21 cellular contexts compared by ENCODE assay signal in the genomic region with DNA sequence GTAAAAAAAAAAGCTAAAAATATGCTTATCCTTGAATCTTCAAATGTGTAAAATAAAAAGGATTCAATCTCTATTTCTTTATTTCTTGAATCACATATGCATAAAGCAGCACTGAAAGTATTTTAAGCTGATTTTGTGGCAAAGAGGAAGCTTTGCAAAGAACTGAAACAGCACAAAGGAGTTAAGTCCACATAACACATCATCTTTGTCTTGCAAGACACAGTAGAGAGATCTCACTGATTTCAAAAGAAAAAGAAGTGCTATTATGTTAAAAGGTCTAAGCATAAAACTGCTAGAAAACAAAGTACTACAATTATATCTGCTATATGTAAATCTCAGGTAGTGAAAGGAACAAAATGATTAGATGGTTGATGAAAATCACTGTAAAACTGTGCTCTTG.
"Had no signal": no experiment of that assay in that cellular context is flagged by ENCODE, and none has a peak within 500 bp of the region (broad histone marks: within the 10 kb centered on the region; RNA-seq: fewer than 3 reads in every experiment).

No MANE protein-coding gene starts in this region.

- H3K4me3 ChIP-seq: colonic mucosa, left ventricle myocardium inferior, lower lobe of right lung, sigmoid colon, skin epidermis, stomach, thoracic aorta, transverse colon had no signal

- H3K4me3 Mint-ChIP-seq: endodermal cell; memory B cell; mesothelial cell of epicardium; natural killer cell treated with Interleukin-12 subunit alpha and Interleukin-12 subunit beta and Interleukin-15 and Interleukin-18, amount 100 ng/mL, for 72 hours; stimulated activated naive B cell treated with anti-CD40 and anti-IgM and Interleukin-4, amounts not matched to agents 10 μg/mL and 1 μg/mL and 100 μg/mL, for 72 hours had no signal

- H3K27me3 Mint-ChIP-seq: memory B cell; natural killer cell treated with Interleukin-12 subunit alpha and Interleukin-12 subunit beta and Interleukin-15 and Interleukin-18, amount 100 ng/mL, for 72 hours; stimulated activated naive B cell treated with anti-CD40 and anti-IgM and Interleukin-4, amounts not matched to agents 10 μg/mL and 1 μg/mL and 100 μg/mL, for 72 hours had no signal

- H3K27ac ChIP-seq: colonic mucosa, left ventricle myocardium inferior, lower lobe of right lung, sigmoid colon, stomach, thoracic aorta, transverse colon had no signal

- H3K9me3 ChIP-seq: colonic mucosa, sigmoid colon, thoracic aorta, transverse colon had no signal

- H3K36me3 Mint-ChIP-seq: memory B cell; natural killer cell treated with Interleukin-12 subunit alpha and Interleukin-12 subunit beta and Interleukin-15 and Interleukin-18, amount 100 ng/mL, for 72 hours; stimulated activated naive B cell treated with anti-CD40 and anti-IgM and Interleukin-4, amounts not matched to agents 10 μg/mL and 1 μg/mL and 100 μg/mL, for 72 hours had no signal

- ATAC-seq: left cardiac atrium; lower lobe of right lung; natural killer cell treated with Interleukin-12 subunit alpha and Interleukin-12 subunit beta and Interleukin-15 and Interleukin-18, amount 100 ng/mL, for 72 hours; stimulated activated naive B cell treated with anti-CD40 and anti-IgM and Interleukin-4, amounts not matched to agents 10 μg/mL and 1 μg/mL and 100 μg/mL, for 72 hours had no signal

- H3K4me1 Mint-ChIP-seq: endodermal cell; memory B cell; stimulated activated naive B cell treated with anti-CD40 and anti-IgM and Interleukin-4, amounts not matched to agents 10 μg/mL and 1 μg/mL and 100 μg/mL, for 72 hours had no signal

- H3K27me3 ChIP-seq: colonic mucosa, sigmoid colon, stomach, transverse colon had no signal

- H3K4me1 ChIP-seq: colonic mucosa, left ventricle myocardium inferior, lower lobe of right lung, stomach, transverse colon had no signal

- DNase-seq: colonic mucosa; effector CD4-positive, alpha-beta T cell; endodermal cell; erythroblast; kidney; left cardiac atrium; left ventricle myocardium inferior; lower lobe of right lung; posterior cingulate gyrus; sigmoid colon; stimulated activated CD4-positive, alpha-beta T cell treated with anti-CD3 and anti-CD28 coated beads, Interleukin-2, amount 100 ng/mL, for 24 hours; stimulated activated CD4-positive, alpha-beta T cell treated with anti-CD3 and anti-CD28 coated beads, Interleukin-4, amount 100 ng/mL, for 4 hours; stimulated activated naive B cell treated with anti-CD40 and anti-IgM and Interleukin-4, amounts not matched to agents 10 μg/mL and 1 μg/mL and 100 μg/mL, for 72 hours; stomach; substantia nigra; transverse colon had no signal

- H3K27ac Mint-ChIP-seq: endodermal cell; memory B cell; mesothelial cell of epicardium; natural killer cell treated with Interleukin-12 subunit alpha and Interleukin-12 subunit beta and Interleukin-15 and Interleukin-18, amount 100 ng/mL, for 72 hours; stimulated activated naive B cell treated with anti-CD40 and anti-IgM and Interleukin-4, amounts not matched to agents 10 μg/mL and 1 μg/mL and 100 μg/mL, for 72 hours had no signal

- H3K36me3 ChIP-seq: colonic mucosa, left ventricle myocardium inferior, lower lobe of right lung, sigmoid colon, stomach, thoracic aorta, transverse colon had no signal
